Comparison of ENCODE assay signal across 2 cellular contexts in genomic region chr5:65630981-65631380, GRCh38.
A peak's percentile ranks its signal among the peaks of the same experiment; 100 is the strongest.
TF ChIP-seq lines count a peak whose summit lies in the region.

No MANE protein-coding gene starts in this region.

TF ChIP-seq in HepG2, 621 proteins besides CTCF, POLR2A, EP300 and RAD21 (continues in another document):
- TF ChIP-seq AHR (CRISPR knock-in tag; IDR thresholded peaks at IDR 0.05) (no peak), HNF4G (IDR thresholded peaks at IDR 0.05; ENCODE audit: borderline replicate concordance, low read depth, low read length) (no peak; the same call in 1 of the 2 replicates), HNF4G (CRISPR knock-in tag; IDR thresholded peaks at IDR 0.05; ENCODE audit: borderline replicate concordance, low read depth) (no peak), FOXP1 (IDR thresholded peaks at IDR 0.05) (no peak), FOXP1 (CRISPR knock-in tag; IDR thresholded peaks at IDR 0.05) (0 out of 2 replicates have a peak, but pooled peaks have one; percentile 37), EEA1 (CRISPR knock-in tag; IDR thresholded peaks at IDR 0.05; ENCODE audit: borderline replicate concordance) (no peak), TGIF2 (CRISPR knock-in tag; IDR thresholded peaks at IDR 0.05) (no peak), MED1 (CRISPR knock-in tag; IDR thresholded peaks at IDR 0.05) (0 out of 2 replicates have a peak, but pooled peaks have one; percentile 22), ZNF30 (CRISPR knock-in tag; IDR thresholded peaks at IDR 0.05) (no peak), MBNL3 (CRISPR knock-in tag; conservative IDR thresholded peaks at IDR 0.05) (no peak), SOX13 (IDR thresholded peaks at IDR 0.05) (no peak), SOX13 (CRISPR knock-in tag; conservative IDR thresholded peaks at IDR 0.05 in 1 of 2, IDR thresholded peaks at IDR 0.05 in 1 of 2) (peak in 1 of 2 experiments; percentile 23; a peak in 1 of 4 replicates), NCOA2 (CRISPR knock-in tag; IDR thresholded peaks at IDR 0.05) (0 out of 2 replicates have a peak, but pooled peaks have one; percentile 10), FOXO4 (CRISPR knock-in tag; conservative IDR thresholded peaks at IDR 0.05) (no peak), FOXA3 (CRISPR knock-in tag; IDR thresholded peaks at IDR 0.05) (0 out of 2 replicates have a peak, but pooled peaks have one; percentile 19), TEAD2 (CRISPR knock-in tag; IDR thresholded peaks at IDR 0.05) (no peak), ZNF563 (CRISPR knock-in tag; IDR thresholded peaks at IDR 0.05) (no peak), ISL2 (CRISPR knock-in tag; IDR thresholded peaks at IDR 0.05) (0 out of 2 replicates have a peak, but pooled peaks have one; percentile 34), ZNF251 (CRISPR knock-in tag; IDR thresholded peaks at IDR 0.05) (no peak), RBM22 (optimal IDR thresholded peaks at IDR 0.05; ENCODE audit: low read length) (no peak), ZNF3 (CRISPR knock-in tag; IDR thresholded peaks at IDR 0.05) (no peak), HDAC6 (IDR thresholded peaks at IDR 0.05; ENCODE audit: low read depth, low read length) (no peak), ZEB1 (IDR thresholded peaks at IDR 0.05; ENCODE audit: insufficient replicate concordance, low read depth) (no peak), ZNF660 (CRISPR knock-in tag; IDR thresholded peaks at IDR 0.05; ENCODE audit: borderline replicate concordance, low read depth) (no peak), ZNF567 (CRISPR knock-in tag; IDR thresholded peaks at IDR 0.05; ENCODE audit: borderline replicate concordance) (no peak), NONO (IDR thresholded peaks at IDR 0.05) (no peak), NONO (CRISPR knock-in tag; conservative IDR thresholded peaks at IDR 0.05) (no peak), NR2C2 (CRISPR knock-in tag; IDR thresholded peaks at IDR 0.05; ENCODE audit: borderline replicate concordance) (no peak), FOXA1 (IDR thresholded peaks at IDR 0.05) (no peak), FOXA1 (CRISPR knock-in tag; IDR thresholded peaks at IDR 0.05) (0 out of 2 replicates have a peak, but pooled peaks have one; percentile 20), POLR2AphosphoS5 (IDR thresholded peaks at IDR 0.05; ENCODE audit: low read depth, low read length) (no peak), CHD2 (IDR thresholded peaks at IDR 0.05; ENCODE audit: low read depth, low read length) (no peak), TRIM24 (CRISPR knock-in tag; IDR thresholded peaks at IDR 0.05) (no peak), HNF4A (CRISPR knock-in tag; IDR thresholded peaks at IDR 0.05) (peak; percentile 45), THRA (CRISPR knock-in tag; IDR thresholded peaks at IDR 0.05; ENCODE audit: borderline replicate concordance) (no peak), ZNF501 (CRISPR knock-in tag; IDR thresholded peaks at IDR 0.05) (no peak), ZNF160 (CRISPR knock-in tag; IDR thresholded peaks at IDR 0.05) (no peak), ZNF724P (CRISPR knock-in tag; IDR thresholded peaks at IDR 0.05; ENCODE audit: borderline replicate concordance) (no peak)
- TF ChIP-seq, protein P1, sequence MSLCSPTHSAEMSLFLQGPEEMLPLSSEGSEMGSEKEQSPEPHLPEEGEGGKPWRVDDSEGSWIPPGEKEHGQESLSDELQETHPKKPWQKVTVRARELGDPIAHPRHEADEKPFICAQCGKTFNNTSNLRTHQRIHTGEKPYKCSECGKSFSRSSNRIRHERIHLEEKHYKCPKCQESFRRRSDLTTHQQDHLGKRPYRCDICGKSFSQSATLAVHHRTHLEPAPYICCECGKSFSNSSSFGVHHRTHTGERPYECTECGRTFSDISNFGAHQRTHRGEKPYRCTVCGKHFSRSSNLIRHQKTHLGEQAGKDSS (CRISPR knock-in tag; IDR thresholded peaks at IDR 0.05; ENCODE audit: borderline replicate concordance, low read depth), result no peak
- TF ChIP-seq, protein P2, sequence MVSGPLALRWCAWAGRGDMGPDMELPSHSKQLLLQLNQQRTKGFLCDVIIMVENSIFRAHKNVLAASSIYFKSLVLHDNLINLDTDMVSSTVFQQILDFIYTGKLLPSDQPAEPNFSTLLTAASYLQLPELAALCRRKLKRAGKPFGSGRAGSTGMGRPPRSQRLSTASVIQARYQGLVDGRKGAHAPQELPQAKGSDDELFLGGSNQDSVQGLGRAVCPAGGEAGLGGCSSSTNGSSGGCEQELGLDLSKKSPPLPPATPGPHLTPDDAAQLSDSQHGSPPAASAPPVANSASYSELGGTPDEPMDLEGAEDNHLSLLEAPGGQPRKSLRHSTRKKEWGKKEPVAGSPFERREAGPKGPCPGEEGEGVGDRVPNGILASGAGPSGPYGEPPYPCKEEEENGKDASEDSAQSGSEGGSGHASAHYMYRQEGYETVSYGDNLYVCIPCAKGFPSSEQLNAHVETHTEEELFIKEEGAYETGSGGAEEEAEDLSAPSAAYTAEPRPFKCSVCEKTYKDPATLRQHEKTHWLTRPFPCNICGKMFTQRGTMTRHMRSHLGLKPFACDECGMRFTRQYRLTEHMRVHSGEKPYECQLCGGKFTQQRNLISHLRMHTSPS (CRISPR knock-in tag; IDR thresholded peaks at IDR 0.05; ENCODE audit: low read depth), result no peak

TF ChIP-seq in K562, 482 proteins besides CTCF, POLR2A, EP300 and RAD21:
- no peak for TF ChIP-seq HNRNPUL1 (IDR thresholded peaks at IDR 0.05; ENCODE audit: low read length)
- no peak for TF ChIP-seq HDGF (IDR thresholded peaks at IDR 0.05)
